In the genomic region with DNA sequence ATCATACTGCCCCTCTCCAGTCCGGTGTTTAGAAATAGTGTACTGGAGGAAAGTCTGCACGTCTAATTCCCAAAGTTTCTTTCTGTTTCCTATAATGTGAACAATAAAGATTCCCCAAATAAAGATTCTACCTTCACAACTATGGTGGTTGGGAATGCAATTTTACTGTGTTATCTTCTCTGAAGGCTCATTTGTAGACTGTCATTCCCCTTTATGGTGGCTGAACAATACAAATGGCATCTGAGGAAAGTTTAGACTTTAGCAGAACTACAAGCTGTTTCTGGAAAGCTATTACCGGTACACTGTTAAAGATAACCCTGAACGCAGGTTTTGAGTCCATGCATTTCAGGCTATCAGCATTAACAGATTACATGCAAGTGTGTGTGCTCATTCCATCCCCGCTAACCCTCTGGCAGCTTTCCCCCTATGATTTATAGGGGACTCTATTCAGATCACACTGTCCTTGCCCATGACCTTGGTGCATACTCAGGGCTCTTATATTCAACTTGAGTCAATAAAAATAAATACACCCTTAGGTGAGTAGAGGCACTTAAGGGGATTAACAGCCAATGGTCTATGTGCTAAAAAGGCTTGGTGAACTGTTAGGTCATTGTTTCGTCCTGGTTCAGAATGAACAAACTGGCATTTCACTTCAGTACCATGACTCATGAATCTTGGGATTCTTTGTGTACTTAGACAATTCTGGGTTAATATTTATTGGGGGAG, we compare ENCODE assay signal across 1 cellular context.
TF ChIP-seq lines count a peak whose summit lies in the region.

No MANE protein-coding gene starts in this region.

TF ChIP-seq in HEK293, 187 proteins besides CTCF, POLR2A, EP300 and RAD21 (continued from another document):
- TF ChIP-seq, protein P1, sequence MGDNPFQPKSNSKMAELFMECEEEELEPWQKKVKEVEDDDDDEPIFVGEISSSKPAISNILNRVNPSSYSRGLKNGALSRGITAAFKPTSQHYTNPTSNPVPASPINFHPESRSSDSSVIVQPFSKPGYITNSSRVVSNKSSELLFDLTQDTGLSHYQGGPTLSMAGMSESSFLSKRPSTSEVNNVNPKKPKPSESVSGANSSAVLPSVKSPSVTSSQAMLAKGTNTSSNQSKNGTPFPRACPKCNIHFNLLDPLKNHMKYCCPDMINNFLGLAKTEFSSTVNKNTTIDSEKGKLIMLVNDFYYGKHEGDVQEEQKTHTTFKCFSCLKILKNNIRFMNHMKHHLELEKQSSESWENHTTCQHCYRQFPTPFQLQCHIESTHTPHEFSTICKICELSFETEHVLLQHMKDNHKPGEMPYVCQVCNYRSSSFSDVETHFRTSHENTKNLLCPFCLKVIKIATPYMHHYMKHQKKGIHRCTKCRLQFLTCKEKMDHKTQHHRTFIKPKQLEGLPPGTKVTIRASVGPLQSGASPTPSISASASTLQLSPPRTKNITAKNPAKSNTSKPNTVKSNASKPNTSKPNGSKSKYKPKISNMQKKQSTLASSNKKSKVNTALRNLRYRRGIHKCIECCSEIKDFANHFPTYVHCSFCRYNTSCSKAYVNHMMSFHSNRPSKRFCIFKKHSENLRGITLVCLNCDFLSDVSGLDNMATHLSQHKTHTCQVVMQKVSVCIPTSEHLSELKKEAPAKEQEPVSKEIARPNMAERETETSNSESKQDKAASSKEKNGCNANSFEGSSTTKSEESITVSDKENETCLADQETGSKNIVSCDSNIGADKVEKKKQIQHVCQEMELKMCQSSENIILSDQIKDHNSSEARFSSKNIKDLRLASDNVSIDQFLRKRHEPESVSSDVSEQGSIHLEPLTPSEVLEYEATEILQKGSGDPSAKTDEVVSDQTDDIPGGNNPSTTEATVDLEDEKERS (tag by site-specific recombination; IDR thresholded peaks at IDR 0.05) = no peak
- no peak for TF ChIP-seq ZNF768 (tag by site-specific recombination; IDR thresholded peaks at IDR 0.05)
- TF ChIP-seq, protein P2, sequence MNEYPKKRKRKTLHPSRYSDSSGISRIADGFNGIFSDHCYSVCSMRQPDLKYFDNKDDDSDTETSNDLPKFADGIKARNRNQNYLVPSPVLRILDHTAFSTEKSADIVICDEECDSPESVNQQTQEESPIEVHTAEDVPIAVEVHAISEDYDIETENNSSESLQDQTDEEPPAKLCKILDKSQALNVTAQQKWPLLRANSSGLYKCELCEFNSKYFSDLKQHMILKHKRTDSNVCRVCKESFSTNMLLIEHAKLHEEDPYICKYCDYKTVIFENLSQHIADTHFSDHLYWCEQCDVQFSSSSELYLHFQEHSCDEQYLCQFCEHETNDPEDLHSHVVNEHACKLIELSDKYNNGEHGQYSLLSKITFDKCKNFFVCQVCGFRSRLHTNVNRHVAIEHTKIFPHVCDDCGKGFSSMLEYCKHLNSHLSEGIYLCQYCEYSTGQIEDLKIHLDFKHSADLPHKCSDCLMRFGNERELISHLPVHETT (tag by site-specific recombination; IDR thresholded peaks at IDR 0.05) = no peak
- no peak for TF ChIP-seq HOXC10 (CRISPR knock-in tag; IDR thresholded peaks at IDR 0.05)
- TF ChIP-seq, protein P3, sequence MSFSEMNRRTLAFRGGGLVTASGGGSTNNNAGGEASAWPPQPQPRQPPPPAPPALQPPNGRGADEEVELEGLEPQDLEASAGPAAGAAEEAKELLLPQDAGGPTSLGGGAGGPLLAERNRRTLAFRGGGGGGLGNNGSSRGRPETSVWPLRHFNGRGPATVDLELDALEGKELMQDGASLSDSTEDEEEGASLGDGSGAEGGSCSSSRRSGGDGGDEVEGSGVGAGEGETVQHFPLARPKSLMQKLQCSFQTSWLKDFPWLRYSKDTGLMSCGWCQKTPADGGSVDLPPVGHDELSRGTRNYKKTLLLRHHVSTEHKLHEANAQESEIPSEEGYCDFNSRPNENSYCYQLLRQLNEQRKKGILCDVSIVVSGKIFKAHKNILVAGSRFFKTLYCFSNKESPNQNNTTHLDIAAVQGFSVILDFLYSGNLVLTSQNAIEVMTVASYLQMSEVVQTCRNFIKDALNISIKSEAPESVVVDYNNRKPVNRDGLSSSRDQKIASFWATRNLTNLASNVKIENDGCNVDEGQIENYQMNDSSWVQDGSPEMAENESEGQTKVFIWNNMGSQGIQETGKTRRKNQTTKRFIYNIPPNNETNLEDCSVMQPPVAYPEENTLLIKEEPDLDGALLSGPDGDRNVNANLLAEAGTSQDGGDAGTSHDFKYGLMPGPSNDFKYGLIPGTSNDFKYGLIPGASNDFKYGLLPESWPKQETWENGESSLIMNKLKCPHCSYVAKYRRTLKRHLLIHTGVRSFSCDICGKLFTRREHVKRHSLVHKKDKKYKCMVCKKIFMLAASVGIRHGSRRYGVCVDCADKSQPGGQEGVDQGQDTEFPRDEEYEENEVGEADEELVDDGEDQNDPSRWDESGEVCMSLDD (tag by site-specific recombination; IDR thresholded peaks at IDR 0.05) = no peak
- no peak for TF ChIP-seq ZNF221 (tag by site-specific recombination; IDR thresholded peaks at IDR 0.05; ENCODE audit: borderline replicate concordance)
- TF ChIP-seq HOXA7 (CRISPR knock-in tag; IDR thresholded peaks at IDR 0.05; ENCODE audit: borderline replicate concordance) = no peak
- no peak for TF ChIP-seq ZNF2 (tag by site-specific recombination; IDR thresholded peaks at IDR 0.05)
- no peak for TF ChIP-seq BCL11B (tag by site-specific recombination; IDR thresholded peaks at IDR 0.05; ENCODE audit: low read depth)
- TF ChIP-seq ZNF660 (tag by site-specific recombination; IDR thresholded peaks at IDR 0.05) = no peak
- TF ChIP-seq, protein P4, sequence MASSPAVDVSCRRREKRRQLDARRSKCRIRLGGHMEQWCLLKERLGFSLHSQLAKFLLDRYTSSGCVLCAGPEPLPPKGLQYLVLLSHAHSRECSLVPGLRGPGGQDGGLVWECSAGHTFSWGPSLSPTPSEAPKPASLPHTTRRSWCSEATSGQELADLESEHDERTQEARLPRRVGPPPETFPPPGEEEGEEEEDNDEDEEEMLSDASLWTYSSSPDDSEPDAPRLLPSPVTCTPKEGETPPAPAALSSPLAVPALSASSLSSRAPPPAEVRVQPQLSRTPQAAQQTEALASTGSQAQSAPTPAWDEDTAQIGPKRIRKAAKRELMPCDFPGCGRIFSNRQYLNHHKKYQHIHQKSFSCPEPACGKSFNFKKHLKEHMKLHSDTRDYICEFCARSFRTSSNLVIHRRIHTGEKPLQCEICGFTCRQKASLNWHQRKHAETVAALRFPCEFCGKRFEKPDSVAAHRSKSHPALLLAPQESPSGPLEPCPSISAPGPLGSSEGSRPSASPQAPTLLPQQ (tag by site-specific recombination; IDR thresholded peaks at IDR 0.05) = 0 out of 2 replicates have a peak, but pooled peaks have one; percentile 13
- no peak for TF ChIP-seq HOXD13 (CRISPR knock-in tag; IDR thresholded peaks at IDR 0.05; ENCODE audit: borderline replicate concordance)
- TF ChIP-seq, protein P5, sequence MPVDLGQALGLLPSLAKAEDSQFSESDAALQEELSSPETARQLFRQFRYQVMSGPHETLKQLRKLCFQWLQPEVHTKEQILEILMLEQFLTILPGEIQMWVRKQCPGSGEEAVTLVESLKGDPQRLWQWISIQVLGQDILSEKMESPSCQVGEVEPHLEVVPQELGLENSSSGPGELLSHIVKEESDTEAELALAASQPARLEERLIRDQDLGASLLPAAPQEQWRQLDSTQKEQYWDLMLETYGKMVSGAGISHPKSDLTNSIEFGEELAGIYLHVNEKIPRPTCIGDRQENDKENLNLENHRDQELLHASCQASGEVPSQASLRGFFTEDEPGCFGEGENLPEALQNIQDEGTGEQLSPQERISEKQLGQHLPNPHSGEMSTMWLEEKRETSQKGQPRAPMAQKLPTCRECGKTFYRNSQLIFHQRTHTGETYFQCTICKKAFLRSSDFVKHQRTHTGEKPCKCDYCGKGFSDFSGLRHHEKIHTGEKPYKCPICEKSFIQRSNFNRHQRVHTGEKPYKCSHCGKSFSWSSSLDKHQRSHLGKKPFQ (tag by site-specific recombination; IDR thresholded peaks at IDR 0.05) = peak; percentile 70
- TF ChIP-seq ZNF335 (tag by site-specific recombination; conservative IDR thresholded peaks at IDR 0.05) = peak; percentile 20; the same call in 1 of the 2 replicates
- no peak for TF ChIP-seq ZNF404 (tag by site-specific recombination; IDR thresholded peaks at IDR 0.05)
- TF ChIP-seq, protein P6, sequence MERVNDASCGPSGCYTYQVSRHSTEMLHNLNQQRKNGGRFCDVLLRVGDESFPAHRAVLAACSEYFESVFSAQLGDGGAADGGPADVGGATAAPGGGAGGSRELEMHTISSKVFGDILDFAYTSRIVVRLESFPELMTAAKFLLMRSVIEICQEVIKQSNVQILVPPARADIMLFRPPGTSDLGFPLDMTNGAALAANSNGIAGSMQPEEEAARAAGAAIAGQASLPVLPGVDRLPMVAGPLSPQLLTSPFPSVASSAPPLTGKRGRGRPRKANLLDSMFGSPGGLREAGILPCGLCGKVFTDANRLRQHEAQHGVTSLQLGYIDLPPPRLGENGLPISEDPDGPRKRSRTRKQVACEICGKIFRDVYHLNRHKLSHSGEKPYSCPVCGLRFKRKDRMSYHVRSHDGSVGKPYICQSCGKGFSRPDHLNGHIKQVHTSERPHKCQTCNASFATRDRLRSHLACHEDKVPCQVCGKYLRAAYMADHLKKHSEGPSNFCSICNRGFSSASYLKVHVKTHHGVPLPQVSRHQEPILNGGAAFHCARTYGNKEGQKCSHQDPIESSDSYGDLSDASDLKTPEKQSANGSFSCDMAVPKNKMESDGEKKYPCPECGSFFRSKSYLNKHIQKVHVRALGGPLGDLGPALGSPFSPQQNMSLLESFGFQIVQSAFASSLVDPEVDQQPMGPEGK (tag by site-specific recombination; IDR thresholded peaks at IDR 0.05) = no peak
- TF ChIP-seq ZNF292 (tag by site-specific recombination; IDR thresholded peaks at IDR 0.05; ENCODE audit: borderline replicate concordance, low read depth) = no peak
- TF ChIP-seq ZFP69B (tag by site-specific recombination; IDR thresholded peaks at IDR 0.05) = no peak
- TF ChIP-seq, protein P7, sequence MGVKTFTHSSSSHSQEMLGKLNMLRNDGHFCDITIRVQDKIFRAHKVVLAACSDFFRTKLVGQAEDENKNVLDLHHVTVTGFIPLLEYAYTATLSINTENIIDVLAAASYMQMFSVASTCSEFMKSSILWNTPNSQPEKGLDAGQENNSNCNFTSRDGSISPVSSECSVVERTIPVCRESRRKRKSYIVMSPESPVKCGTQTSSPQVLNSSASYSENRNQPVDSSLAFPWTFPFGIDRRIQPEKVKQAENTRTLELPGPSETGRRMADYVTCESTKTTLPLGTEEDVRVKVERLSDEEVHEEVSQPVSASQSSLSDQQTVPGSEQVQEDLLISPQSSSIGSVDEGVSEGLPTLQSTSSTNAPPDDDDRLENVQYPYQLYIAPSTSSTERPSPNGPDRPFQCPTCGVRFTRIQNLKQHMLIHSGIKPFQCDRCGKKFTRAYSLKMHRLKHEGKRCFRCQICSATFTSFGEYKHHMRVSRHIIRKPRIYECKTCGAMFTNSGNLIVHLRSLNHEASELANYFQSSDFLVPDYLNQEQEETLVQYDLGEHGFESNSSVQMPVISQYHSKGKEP (tag by site-specific recombination; IDR thresholded peaks at IDR 0.05) = peak; percentile 65
- no peak for TF ChIP-seq ZNF121 (tag by site-specific recombination; IDR thresholded peaks at IDR 0.05)
- no peak for TF ChIP-seq ZXDB (tag by site-specific recombination; IDR thresholded peaks at IDR 0.05)
- TF ChIP-seq ZNF596 (tag by site-specific recombination; IDR thresholded peaks at IDR 0.05) = no peak
- no peak for TF ChIP-seq ZNF248 (tag by site-specific recombination; IDR thresholded peaks at IDR 0.05)
- peak; percentile 61; the same call in 1 of the 2 replicates for TF ChIP-seq ZEB2 (tag by site-specific recombination; IDR thresholded peaks at IDR 0.05)
- TF ChIP-seq, protein P8, sequence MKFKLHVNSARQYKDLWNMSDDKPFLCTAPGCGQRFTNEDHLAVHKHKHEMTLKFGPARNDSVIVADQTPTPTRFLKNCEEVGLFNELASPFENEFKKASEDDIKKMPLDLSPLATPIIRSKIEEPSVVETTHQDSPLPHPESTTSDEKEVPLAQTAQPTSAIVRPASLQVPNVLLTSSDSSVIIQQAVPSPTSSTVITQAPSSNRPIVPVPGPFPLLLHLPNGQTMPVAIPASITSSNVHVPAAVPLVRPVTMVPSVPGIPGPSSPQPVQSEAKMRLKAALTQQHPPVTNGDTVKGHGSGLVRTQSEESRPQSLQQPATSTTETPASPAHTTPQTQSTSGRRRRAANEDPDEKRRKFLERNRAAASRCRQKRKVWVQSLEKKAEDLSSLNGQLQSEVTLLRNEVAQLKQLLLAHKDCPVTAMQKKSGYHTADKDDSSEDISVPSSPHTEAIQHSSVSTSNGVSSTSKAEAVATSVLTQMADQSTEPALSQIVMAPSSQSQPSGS (tag by site-specific recombination; IDR thresholded peaks at IDR 0.05; ENCODE audit: low read depth) = peak; percentile 52; the same call in 1 of the 2 replicates
